ENCODE assay signal across 10 cellular contexts in genomic region chr6:39228111-39228971, GRCh38. TPM values are rescaled to one million over a fixed set of nuclear protein-coding genes. Genes with fewer than 3 reads are reported as not detected.
DNase-seq lines count a peak whose midpoint lies in the region; ATAC-seq, FAIRE-seq and TF ChIP-seq lines count a peak whose summit lies in the region.
"Had no signal": no experiment of that assay in that cellular context is flagged by ENCODE, and none has a peak within 500 bp of the region (broad histone marks: within the 10 kb centered on the region; RNA-seq: fewer than 3 reads in every experiment).

No MANE protein-coding gene starts in this region.

- 86% methylated on average over 35 of the region's 41 CpGs for WGBS in SK-N-SH (ENCODE audit: low lambda C conversion rate)
- 39% methylated on average over 41 of the region's 41 CpGs for WGBS in GM12878 (ENCODE audit: insufficient coverage, insufficient replicate concordance, low lambda C conversion rate, missing lambda C conversion rate)
- 48% methylated on average over 41 of the region's 41 CpGs for WGBS in thymus

- TF ChIP-seq EP300 in SK-N-SH (IDR thresholded peaks at IDR 0.05; ENCODE audit: borderline replicate concordance in 1 of 2, low read depth in 1 of 2, low read length in 1 of 2), result no peak
- no peak for TF ChIP-seq EP300 in GM12878 (IDR thresholded peaks at IDR 0.05; ENCODE audit: borderline replicate concordance in 1 of 2, control insufficient read depth in 1 of 2, low read depth in 2 of 2, low read length in 2 of 2)

- H4K20me1 ChIP-seq in SK-N-SH (ENCODE audit: insufficient read depth) (no peaks in the 10 kb centered on the region), GM12878 (ENCODE audit: control insufficient read depth, insufficient read depth) (no peaks in the 10 kb centered on the region)

- H3K9me2 ChIP-seq in SK-N-SH, result no peaks in the 10 kb centered on the region

- CTCF ChIA-PET in SK-N-SH (lab: Yijun Ruan, JAX), result interaction anchor here (0.7 to 3.5 kb wide), 3 partner anchors 9 to 75 kb away, joined by 3 to 22 read pairs (median 5); no protein-coding TSS in a partner anchor
- CTCF ChIA-PET in GM12878 (lab: Yijun Ruan, JAX), result interaction anchor here (0.7 to 1.4 kb wide), 6 partner anchors 9 to 82 kb away, joined by 3 to 6 read pairs (median 4); no protein-coding TSS in a partner anchor

- H3K36me3 ChIP-seq in SK-N-SH (replicated peaks in 1 of 2; ENCODE audit: control insufficient read depth in 1 of 2, insufficient read depth in 2 of 2, low read length in 1 of 2), result no peaks in the 10 kb centered on the region
- H3K36me3 ChIP-seq in GM12878 (ENCODE audit: control insufficient read depth in 2 of 2, insufficient read depth in 2 of 2, low read length in 1 of 2), result no peaks in the 10 kb centered on the region
- no peaks in the 10 kb centered on the region for H3K36me3 ChIP-seq in thymus (ENCODE audit: control insufficient read depth, insufficient read depth)

- H3K4me2 ChIP-seq in SK-N-SH (no peak overlapping the region), GM12878 (ENCODE audit: control insufficient read depth, insufficient read depth) (peak overlapping the region; percentile 89)

- H3K4me1 ChIP-seq in SK-N-SH (ENCODE audit: control insufficient read depth in 1 of 2, insufficient read depth in 2 of 2, low read depth in 1 of 2, low read length in 1 of 2) (peaks cover 0 to 8% of the 10 kb centered on the region in 2 experiments; a peak in 1 of 4 replicates), GM12878 (ENCODE audit: control insufficient read depth, insufficient read depth, low read length) (peaks cover 8% of the 10 kb centered on the region), thymus (ENCODE audit: control insufficient read depth, insufficient read depth, low read length) (peaks cover 44% of the 10 kb centered on the region)

- TF ChIP-seq CTCF in SK-N-SH (IDR thresholded peaks at IDR 0.05) (no peak), GM12878 (IDR thresholded peaks at IDR 0.05 in 2 of 3, conservative IDR thresholded peaks at IDR 0.05 in 1 of 3; ENCODE audit: control insufficient read depth in 2 of 3, extremely low read depth in 1 of 3, insufficient read depth in 1 of 3, low read depth in 3 of 3, low read length in 3 of 3) (no peak), nephron progenitor cell (IDR thresholded peaks at IDR 0.05) (no peak)

- no peak overlapping the region for H3K9ac ChIP-seq in SK-N-SH
- H3K9ac ChIP-seq in GM12878 (ENCODE audit: control insufficient read depth, insufficient read depth, low read length), result peak overlapping the region; percentile 47; the same call in 1 of the 2 replicates

- intact Hi-C loops in GM12878 (cut with micrococcal nuclease; ENCODE audit: unreplicated experiment), result no loop called here

- no TSS peak for BruUV-seq in GM12878 (replicated peaks; lab: Mats Ljungman, UMichigan)

- TF ChIP-seq RAD21 in SK-N-SH (IDR thresholded peaks at IDR 0.05; ENCODE audit: low read length) (no peak), GM12878 (IDR thresholded peaks at IDR 0.05; ENCODE audit: insufficient read depth, low read depth, low read length) (no peak)

- TF ChIP-seq POLR2A in GM12878 (IDR thresholded peaks at IDR 0.05; ENCODE audit: low read depth, low read length), result no peak

- H3K27me3 ChIP-seq in SK-N-SH (ENCODE audit: insufficient read depth), result no peaks in the 10 kb centered on the region
- H3K27me3 ChIP-seq in GM12878 (replicated peaks in 1 of 2; ENCODE audit: control insufficient read depth in 2 of 2, insufficient read depth in 2 of 2, low read length in 1 of 2), result peaks cover 0 to 3% of the 10 kb centered on the region in 2 experiments; a peak in 3 of 4 replicates
- H3K27me3 ChIP-seq in thymus (ENCODE audit: control insufficient read depth, insufficient read depth), result no peaks in the 10 kb centered on the region

- peaks cover 86% of the 10 kb centered on the region for H3K4me1 Mint-ChIP-seq in nephron progenitor cell

- no peak overlapping the region for H3K27ac ChIP-seq in SK-N-SH (ENCODE audit: low read depth in 2 of 2, low read length in 1 of 2)
- no peak overlapping the region for H3K27ac ChIP-seq in GM12878 (ENCODE audit: control insufficient read depth, insufficient read depth)
- no peak overlapping the region for H3K27ac ChIP-seq in thymus (ENCODE audit: low read depth)

- POLR2A ChIA-PET in SK-N-SH (lab: Yijun Ruan, JAX), result no interaction called here
- POLR2A ChIA-PET in GM12878 (lab: Charles Lee), result interaction anchor here (0.7 to 1.6 kb wide), 4 partner anchors 9 to 32 kb away, joined by 3 to 8 read pairs (median 4); no protein-coding TSS in a partner anchor

- peak overlapping the region; percentile 80 for H3K4me3 Mint-ChIP-seq in nephron progenitor cell

- in situ Hi-C loops in GM12878 (cut with MboI), result no loop called here

- no peaks in the 10 kb centered on the region for H3K9me3 ChIP-seq in SK-N-SH
- no peaks in the 10 kb centered on the region; the same call in 2 of the 3 replicates for H3K9me3 ChIP-seq in GM12878 (replicated peaks; ENCODE audit: control insufficient read depth, insufficient read depth, low read length)
- no peaks in the 10 kb centered on the region for H3K9me3 ChIP-seq in thymus (ENCODE audit: control insufficient read depth)

- no peaks in the 10 kb centered on the region for H3K9me3 Mint-ChIP-seq in nephron progenitor cell

- H3K27ac Mint-ChIP-seq in nephron progenitor cell, result peak overlapping the region; percentile 29

- no peaks in the 10 kb centered on the region for H3F3A ChIP-seq in SK-N-SH (replicated peaks; ENCODE audit: insufficient read depth)

- FAIRE-seq in GM12878 (lab: Jason Lieb, UNC), result no peak

- H3K4me3 ChIP-seq in SK-N-SH (ENCODE audit: low read depth in 2 of 2, low read length in 1 of 2) (peak overlapping the region in 1 of 2 experiments; percentile 44; a peak in 1 of 4 replicates), GM12878 (peak overlapping the region; percentile 57), thymus (ENCODE audit: low read length) (peak overlapping the region; percentile 50)

- ATAC-seq in SK-N-SH treated with all-trans-retinoic acid at 6 μM for 48 hours (no peak), GM12878 (peak; percentile 6; the same call in 1 of the 3 replicates), HG03378 (IDR thresholded peaks at IDR 0.05; ENCODE audit: unreplicated experiment) (no peak)

- DNase-seq in SK-N-SH, result peak; percentile 34
- no peak for DNase-seq in GM12878 (ENCODE audit: low read depth, low spot score)
- DNase-seq in nephron progenitor cell, result no peak
- no peak for DNase-seq in superior temporal gyrus (ENCODE audit: extremely low spot score)
- DNase-seq in NCI-H510A treated with DMSO at 0.1 percent for 48 hours (lab: John Stamatoyannopoulos, UW), result no peak

- no peak overlapping the region for H2AFZ ChIP-seq in SK-N-SH (ENCODE audit: low read depth)
- no peak overlapping the region for H2AFZ ChIP-seq in GM12878 (ENCODE audit: control insufficient read depth, low read depth, low read length)

- peaks cover 22% of the 10 kb centered on the region for H3K36me3 Mint-ChIP-seq in nephron progenitor cell (ENCODE audit: low read depth)

- SMC1A ChIA-PET in GM12878 (lab: Charles Lee; ENCODE audit: uncharacterized antibody, unreplicated experiment), result interaction anchor here (4.3 kb wide), 1 partner anchor 11 kb away, joined by 32 read pairs; no protein-coding TSS in a partner anchor

- RAD21 ChIA-PET in GM12878 (lab: Charles Lee; ENCODE audit: unreplicated experiment), result interaction anchor here (0.8 to 1.4 kb wide), 5 partner anchors 11 to 1844 kb away, joined by 3 to 4 read pairs (median 3); partner anchors contain the start of genes NFYA and OARD1

- H3K79me2 ChIP-seq in SK-N-SH (ENCODE audit: insufficient read depth), result no peaks in the 10 kb centered on the region
- peaks cover 9% of the 10 kb centered on the region for H3K79me2 ChIP-seq in GM12878 (ENCODE audit: control insufficient read depth, insufficient read depth, low read length)

- peaks cover 24% of the 10 kb centered on the region for H3K27me3 Mint-ChIP-seq in nephron progenitor cell (ENCODE audit: low read depth, poor library complexity)

TF ChIP-seq in SK-N-SH, 30 proteins besides CTCF, POLR2A, EP300 and RAD21 (continues in another document):
- TF ChIP-seq ELF1 (IDR thresholded peaks at IDR 0.05), result no peak
- no peak for TF ChIP-seq MAX (IDR thresholded peaks at IDR 0.05; ENCODE audit: low read depth)
- TF ChIP-seq RXRA (IDR thresholded peaks at IDR 0.05; ENCODE audit: borderline replicate concordance, low read depth), result no peak

TF ChIP-seq in SK-N-SH treated with all-trans-retinoic acid at 6 μM for 48 hours, 23 proteins besides CTCF, POLR2A, EP300 and RAD21 (continues in another document):
- no peak for TF ChIP-seq ZFP3 (CRISPR knock-in tag; IDR thresholded peaks at IDR 0.05)

TF ChIP-seq in GM12878, 131 proteins besides CTCF, POLR2A, EP300 and RAD21 (continues in another document):
- no peak for TF ChIP-seq GABPA (IDR thresholded peaks at IDR 0.05; ENCODE audit: low read depth)
- no peak for TF ChIP-seq ZSCAN29 (IDR thresholded peaks at IDR 0.05)
- TF ChIP-seq EGR1 (IDR thresholded peaks at IDR 0.05; ENCODE audit: borderline replicate concordance in 1 of 2, low read depth in 2 of 2, low read length in 2 of 2), result peak in 1 of 2 experiments; percentile 81; a peak in 2 of 3 replicates
- 0 out of 2 replicates have a peak, but pooled peaks have one; percentile 20 for TF ChIP-seq IKZF1 (conservative IDR thresholded peaks at IDR 0.05)
- no peak for TF ChIP-seq CHD2 (IDR thresholded peaks at IDR 0.05; ENCODE audit: borderline replicate concordance, low read depth, low read length)
- no peak for TF ChIP-seq TCF12 (IDR thresholded peaks at IDR 0.05; ENCODE audit: low read depth, low read length)
- TF ChIP-seq RAD51 (IDR thresholded peaks at IDR 0.05), result no peak
- 0 out of 2 replicates have a peak, but pooled peaks have one; percentile 8 for TF ChIP-seq EED (IDR thresholded peaks at IDR 0.05; ENCODE audit: low read depth)

RNA-seq across cellular contexts. Expression of gene KCNK5, which starts 0.9 kb away (rescaled TPM):
- polyA plus RNA-seq in SK-N-SH (2012; rRNA removed) (0.03 TPM in 1 of 2 replicates, not detected in the other), GM12878 (2011; rRNA removed) (1.8 and 2.8 TPM in 2 replicates), GM12878 (2014; fragmentation: Illumina TruSeq; extraction: Trizol) (1.4 and 1.9 TPM in 2 replicates), GM12878 (2014; fragmentation: Nextera tagmentation; extraction: Ambion mirVana) (under 1 TPM; 0.11 to 0.27 TPM), GM12878 (2014; rRNA removed) (2.9 and 3.1 TPM in 2 replicates), GM12878 (2016; fragmentation: Nextera tagmentation; extraction: Ambion mirVana) (1 to 10 TPM; 1.4 to 1.6 TPM), thymus (2.6 TPM)
- 0.03 and 0.05 TPM in 2 replicates for polyA plus RNA-seq in SK-N-SH (2012; cell fraction: cytosol; rRNA removed)
- polyA plus RNA-seq in SK-N-SH (2012; cell fraction: nucleus; rRNA removed), result 0.04 TPM in 2 replicates
- total RNA-seq in GM12878 (2013; cell fraction: nucleolus; rRNA removed), result 10.8 and 12.5 TPM in 2 replicates
- total RNA-seq in GM12878 (2014; rRNA removed) (3.4 and 4.0 TPM in 2 replicates), GM12878 (2014; rRNA removed; fragmentation: Illumina TruSeq; extraction: Trizol) (1.8 and 2.3 TPM in 2 replicates), GM12878 (2021) (3.8 and 4.2 TPM in 2 replicates)
- 0.91 TPM for polyA plus RNA-seq in GM12878 (2011; ENCODE audit: low read depth)
- polyA plus RNA-seq in GM12878 (2011; cell fraction: cytosol; rRNA removed), result 3.3 and 3.6 TPM in 2 replicates
- 5.7 and 6.3 TPM in 2 replicates for polyA plus RNA-seq in GM12878 (2011; cell fraction: nucleus; rRNA removed)
- polyA plus RNA-seq in GM12878 (2012), result 2.0 and 2.1 TPM in 2 replicates
- polyA minus RNA-seq in GM12878 (2011; rRNA and poly(A)+ RNA removed), result 3.4 and 6.3 TPM in 2 replicates
- polyA minus RNA-seq in GM12878 (2011; cell fraction: cytosol; rRNA and poly(A)+ RNA removed), result 2.5 and 2.8 TPM in 2 replicates
- polyA minus RNA-seq in GM12878 (2011; cell fraction: nucleus; rRNA and poly(A)+ RNA removed), result 2.3 and 3.8 TPM in 2 replicates
- total RNA-seq: M059J had no signal
- polyA plus RNA-seq: AG04450 had no signal
